Comparison of ENCODE assay signal across 21 cellular contexts in the genomic region with DNA sequence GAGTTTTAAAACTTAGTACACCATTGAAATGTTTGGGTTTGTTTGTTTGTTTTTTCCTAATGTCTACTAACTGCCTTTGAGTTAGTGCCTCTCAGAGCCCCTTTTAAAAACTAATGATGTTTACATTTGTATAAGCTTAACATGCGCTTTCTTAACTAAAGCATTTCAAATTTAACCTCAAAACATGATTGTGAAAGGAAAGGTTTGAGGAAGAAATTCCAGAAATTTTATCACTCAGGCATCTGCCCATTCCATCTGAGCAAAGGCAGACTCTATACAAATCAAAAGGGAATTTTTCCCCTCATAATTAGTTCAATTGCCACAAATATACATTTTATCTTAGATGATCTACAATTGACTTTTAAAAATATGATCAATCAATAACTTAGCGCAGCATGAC.
DNase-seq lines count a peak whose midpoint lies in the region; ATAC-seq and TF ChIP-seq lines count a peak whose summit lies in the region.
"Had no signal": no experiment of that assay in that cellular context is flagged by ENCODE, and none has a peak within 500 bp of the region (broad histone marks: within the 10 kb centered on the region; RNA-seq: fewer than 3 reads in every experiment).

No MANE protein-coding gene starts in this region.

- no peak for ATAC-seq in activated naive CD4-positive, alpha-beta T cell treated with anti-CD3 and anti-CD28 coated beads, Interleukin-2, amount 50 U/mL, for 72 hours
- ATAC-seq: A549, GM23338, HCT116 had no signal

- H3K9me3 ChIP-seq in adipocyte (ENCODE audit: control insufficient read depth, low read length) (peaks cover 2% of the 10 kb centered on the region), smooth muscle cell (replicated peaks; ENCODE audit: low read depth) (no peaks in the 10 kb centered on the region)
- H3K9me3 ChIP-seq: A549 had no signal

- peaks cover 3% of the 10 kb centered on the region for H3K79me2 ChIP-seq in smooth muscle cell (ENCODE audit: low read depth)

- H4K20me1 ChIP-seq in smooth muscle cell (ENCODE audit: low read depth): no peaks in the 10 kb centered on the region

- H3K27me3 ChIP-seq in adipocyte (replicated peaks; ENCODE audit: control insufficient read depth, insufficient read depth, low read length) (no peaks in the 10 kb centered on the region), smooth muscle cell (ENCODE audit: low read depth) (no peaks in the 10 kb centered on the region)

- DNase-seq in EH (ENCODE audit: low read depth) (peak; percentile 18), adipocyte (ENCODE audit: low read depth) (peak; percentile 5), mesothelial cell of epicardium (ENCODE audit: low spot score in 2 of 2, unreplicated experiment in 2 of 2) (no peak), smooth muscle cell (lab: John Stamatoyannopoulos, UW; ENCODE audit: unreplicated experiment) (no peak), NCI-H1436 treated with DMSO at 0.1 percent for 48 hours (lab: John Stamatoyannopoulos, UW) (no peak), germinal center (ENCODE audit: low spot score) (no peak)
- no peak for DNase-seq in activated naive CD4-positive, alpha-beta T cell treated with anti-CD3 and anti-CD28 coated beads, Interleukin-2, amount 50 U/mL, for 72 hours (ENCODE audit: low spot score in 2 of 2)
- DNase-seq: 8988T; ACHN; C1 segment of cervical spinal cord; Calu3; CD4-positive, alpha-beta memory T cell; COR-L47; DMS153; DND-41; GF-D8; H9; HFFc6 had no signal

- H3F3A ChIP-seq in smooth muscle cell (ENCODE audit: low read depth): peaks cover 11% of the 10 kb centered on the region

- H3K4me3 ChIP-seq in adipocyte (ENCODE audit: low read length) (no peak overlapping the region), smooth muscle cell (no peak overlapping the region)
- H3K4me3 ChIP-seq: A549, GM23338 had no signal

- TF ChIP-seq CTCF in mesothelial cell of epicardium (IDR thresholded peaks at IDR 0.05; ENCODE audit: unreplicated experiment) (no peak), smooth muscle cell (IDR thresholded peaks at IDR 0.05; ENCODE audit: borderline replicate concordance, insufficient read depth, poor library complexity, severe bottlenecking) (no peak)

- peak overlapping the region; percentile 44 for H3K4me2 ChIP-seq in smooth muscle cell
- H3K4me2 ChIP-seq: A549, GM23338 had no signal

- peak overlapping the region; percentile 72 for H3K27ac ChIP-seq in smooth muscle cell (ENCODE audit: low read depth)
- H3K27ac ChIP-seq: A549 had no signal

- H3K9ac ChIP-seq in adipocyte (ENCODE audit: low read length): no peak overlapping the region
- no peak overlapping the region for H3K9ac ChIP-seq in smooth muscle cell (ENCODE audit: low read depth)

- H3K27ac Mint-ChIP-seq in mesothelial cell of epicardium: peak overlapping the region; percentile 78
- no peak overlapping the region for H3K27ac Mint-ChIP-seq in activated naive CD4-positive, alpha-beta T cell treated with anti-CD3 and anti-CD28 coated beads, Interleukin-2, amount 50 U/mL, for 72 hours
- H3K27ac Mint-ChIP-seq: CD4-positive, alpha-beta memory T cell; GM23338; H9; HFFc6 had no signal

- no peaks in the 10 kb centered on the region for H3K36me3 Mint-ChIP-seq in mesothelial cell of epicardium
- H3K36me3 Mint-ChIP-seq in activated naive CD4-positive, alpha-beta T cell treated with anti-CD3 and anti-CD28 coated beads, Interleukin-2, amount 50 U/mL, for 72 hours: no peaks in the 10 kb centered on the region
- H3K36me3 Mint-ChIP-seq: CD4-positive, alpha-beta memory T cell had no signal

- H3K27me3 Mint-ChIP-seq in mesothelial cell of epicardium (ENCODE audit: low read depth): no peaks in the 10 kb centered on the region

- no peak overlapping the region for H3K4me3 Mint-ChIP-seq in mesothelial cell of epicardium
- H3K4me3 Mint-ChIP-seq: CD4-positive, alpha-beta memory T cell; GM23338; H9; HFFc6 had no signal

- H3K9me3 Mint-ChIP-seq in mesothelial cell of epicardium: no peaks in the 10 kb centered on the region
- H3K9me3 Mint-ChIP-seq in activated naive CD4-positive, alpha-beta T cell treated with anti-CD3 and anti-CD28 coated beads, Interleukin-2, amount 50 U/mL, for 72 hours: no peaks in the 10 kb centered on the region
- H3K9me3 Mint-ChIP-seq: CD4-positive, alpha-beta memory T cell; GM23338; H9; HFFc6 had no signal

- peaks cover 2% of the 10 kb centered on the region for H3K4me1 ChIP-seq in adipocyte (ENCODE audit: control insufficient read depth, insufficient read depth, low read length)
- H3K4me1 ChIP-seq in smooth muscle cell (ENCODE audit: low read depth): peaks cover 50% of the 10 kb centered on the region

- H3K36me3 ChIP-seq in adipocyte (ENCODE audit: control insufficient read depth, insufficient read depth, low read length, severe bottlenecking) (no peaks in the 10 kb centered on the region), smooth muscle cell (ENCODE audit: low read depth) (no peaks in the 10 kb centered on the region)

- WGBS in smooth muscle cell (ENCODE audit: low lambda C conversion rate): 54% methylated on average over 2 of the region's 2 CpGs

- H3K4me1 Mint-ChIP-seq in mesothelial cell of epicardium: peaks cover 63% of the 10 kb centered on the region
- H3K4me1 Mint-ChIP-seq: CD4-positive, alpha-beta memory T cell had no signal

- no peak overlapping the region for H2AFZ ChIP-seq in smooth muscle cell (ENCODE audit: low read depth)
- H2AFZ ChIP-seq: GM23338 had no signal

Comparison
In these comparisons a context has a peak if more than half of its experiments do, and no peak if none do; other contexts are left out.
1. DNase-seq: peak in EH (single experiment) and adipocyte (single experiment); none in mesothelial cell of epicardium (0 of 2), smooth muscle cell (single experiment), NCI-H1436 treated with DMSO at 0.1 percent for 48 hours (single experiment), activated naive CD4-positive, alpha-beta T cell treated with anti-CD3 and anti-CD28 coated beads, Interleukin-2, amount 50 U/mL, for 72 hours (0 of 2) and germinal center (single experiment).